15 cellular contexts compared by ENCODE assay signal in genomic region chr20:23435675-23436539, GRCh38. TPM values are rescaled to one million over a fixed set of nuclear protein-coding genes. Genes with fewer than 3 reads are reported as not detected.
DNase-seq lines count a peak whose midpoint lies in the region; ATAC-seq and TF ChIP-seq lines count a peak whose summit lies in the region.
"Had no signal": no experiment of that assay in that cellular context is flagged by ENCODE, and none has a peak within 500 bp of the region (broad histone marks: within the 10 kb centered on the region; RNA-seq: fewer than 3 reads in every experiment).

No MANE protein-coding gene starts in this region.

- H3K79me2 ChIP-seq in hepatocyte, result no peaks in the 10 kb centered on the region

- no peaks in the 10 kb centered on the region for H3K36me3 Mint-ChIP-seq in type B pancreatic cell

- H3K36me3 ChIP-seq in hepatocyte (replicated peaks; ENCODE audit: insufficient read depth, low read depth), result no peaks in the 10 kb centered on the region

- ATAC-seq in Right ventricle myocardium inferior, result peak; percentile 20
- ATAC-seq in GM19395 (IDR thresholded peaks at IDR 0.05; ENCODE audit: unreplicated experiment), result no peak
- ATAC-seq in GM21526 (IDR thresholded peaks at IDR 0.05; ENCODE audit: low FRiP score, unreplicated experiment), result no peak

- peaks cover 10% of the 10 kb centered on the region for H3K4me1 ChIP-seq in hepatocyte (ENCODE audit: insufficient read depth)

- H3K27me3 ChIP-seq in hepatocyte, result no peaks in the 10 kb centered on the region

- WGBS in hepatocyte (ENCODE audit: low lambda C conversion rate, missing lambda C conversion rate), result 82% methylated on average over 11 of the region's 11 CpGs

- no peaks in the 10 kb centered on the region for H4K20me1 ChIP-seq in hepatocyte (ENCODE audit: insufficient read depth, poor library complexity, severe bottlenecking)

- no peak for DNase-seq in Right ventricle myocardium inferior (ENCODE audit: missing footprints)
- no peak for DNase-seq in cardiac septum (ENCODE audit: low spot score)
- DNase-seq in hepatocyte (ENCODE audit: low spot score), result peak; percentile 42
- DNase-seq in type B pancreatic cell (ENCODE audit: extremely low spot score, unreplicated experiment), result no peak
- DNase-seq in KG1 (lab: John Stamatoyannopoulos, UW), result no peak
- DNase-seq: activated CD4-positive, alpha-beta T cell treated with anti-CD3 and anti-CD28 coated beads, Interleukin-2, amount 10 ng/mL, durations not matched to agents 24 days and 14 days; activated naive CD4-positive, alpha-beta T cell treated with Interleukin-2 at 50 U/mL for 16 hours; stimulated activated CD4-positive, alpha-beta T cell treated with anti-CD3 and anti-CD28 coated beads, Interleukin-4, amount 100 ng/mL, for 24 hours had no signal

- H2AFZ ChIP-seq in hepatocyte, result peak overlapping the region; percentile 27

- no peaks in the 10 kb centered on the region for H3K9me3 ChIP-seq in hepatocyte (ENCODE audit: low read depth)

- H3K27ac ChIP-seq in VCaP, result peak overlapping the region; percentile 57
- no peak overlapping the region for H3K27ac ChIP-seq in hepatocyte

- H3K9me3 Mint-ChIP-seq in type B pancreatic cell, result no peaks in the 10 kb centered on the region
- H3K9me3 Mint-ChIP-seq: activated CD4-positive, alpha-beta T cell treated with anti-CD3 and anti-CD28 coated beads, Interleukin-2, amount 10 ng/mL, durations not matched to agents 24 days and 14 days had no signal

- H3K27me3 Mint-ChIP-seq in type B pancreatic cell, result no peaks in the 10 kb centered on the region

- no peak for TF ChIP-seq CTCF in VCaP (conservative IDR thresholded peaks at IDR 0.05)
- no peak for TF ChIP-seq CTCF in hepatocyte (IDR thresholded peaks at IDR 0.05; ENCODE audit: poor library complexity)
- TF ChIP-seq CTCF in type B pancreatic cell (conservative IDR thresholded peaks at IDR 0.05), result no peak

- intact Hi-C loops in Right ventricle myocardium inferior (cut with DNase I), result no loop called here
- intact Hi-C loops in cardiac septum (cut with DNase I), result no loop called here

- H3K27ac Mint-ChIP-seq in type B pancreatic cell, result peak overlapping the region; percentile 3
- H3K27ac Mint-ChIP-seq: activated CD4-positive, alpha-beta T cell treated with anti-CD3 and anti-CD28 coated beads, Interleukin-2, amount 10 ng/mL, durations not matched to agents 24 days and 14 days had no signal

- no peak overlapping the region for H3K4me2 ChIP-seq in hepatocyte

- no peak overlapping the region for H3K4me3 ChIP-seq in hepatocyte

- H3K4me3 Mint-ChIP-seq in type B pancreatic cell, result no peak overlapping the region
- H3K4me3 Mint-ChIP-seq: activated CD4-positive, alpha-beta T cell treated with anti-CD3 and anti-CD28 coated beads, Interleukin-2, amount 10 ng/mL, durations not matched to agents 24 days and 14 days had no signal

- H3K9me2 ChIP-seq in hepatocyte (replicated peaks; ENCODE audit: insufficient read depth), result no peaks in the 10 kb centered on the region

- H3K4me1 Mint-ChIP-seq in type B pancreatic cell (ENCODE audit: unreplicated experiment), result no peaks in the 10 kb centered on the region
- H3K4me1 Mint-ChIP-seq: activated CD4-positive, alpha-beta T cell treated with anti-CD3 and anti-CD28 coated beads, Interleukin-2, amount 10 ng/mL, durations not matched to agents 24 days and 14 days had no signal

RNA-seq across cellular contexts. Expression of gene CSTL1, which starts 3.6 kb away (rescaled TPM):
- total RNA-seq in Right ventricle myocardium inferior (not detected), cardiac septum (not detected), hepatocyte (not detected in 2 replicates), type B pancreatic cell (ENCODE audit: low replicate concordance) (not detected in 2 replicates)
- polyA plus RNA-seq in hepatocyte, result not detected in 2 replicates
- total RNA-seq: A673; activated CD4-positive, alpha-beta T cell treated with anti-CD3 and anti-CD28 coated beads, Interleukin-2, amount 10 ng/mL, durations not matched to agents 24 days and 14 days; chondrocyte; kidney epithelial cell; SK-MEL-5 had no signal

RNA-seq across cellular contexts. Expression of gene NAPB, which starts 14.6 kb away (rescaled TPM):
- total RNA-seq in Right ventricle myocardium inferior, result 4.7 TPM
- total RNA-seq in cardiac septum, result 6.1 TPM
- total RNA-seq in hepatocyte, result 7.3 and 11.2 TPM in 2 replicates
- 7.3 and 11.9 TPM in 2 replicates for polyA plus RNA-seq in hepatocyte
- 10.5 and 15.1 TPM in 2 replicates for total RNA-seq in type B pancreatic cell (ENCODE audit: low replicate concordance)

RNA-seq across cellular contexts. Expression of gene CST11, which starts 16.8 kb away (rescaled TPM):
- not detected for total RNA-seq in Right ventricle myocardium inferior
- total RNA-seq in cardiac septum, result not detected
- total RNA-seq in hepatocyte, result not detected in 2 replicates
- polyA plus RNA-seq in hepatocyte, result not detected in 2 replicates
- total RNA-seq in type B pancreatic cell (ENCODE audit: low replicate concordance), result not detected in 2 replicates
- total RNA-seq: A673; activated CD4-positive, alpha-beta T cell treated with anti-CD3 and anti-CD28 coated beads, Interleukin-2, amount 10 ng/mL, durations not matched to agents 24 days and 14 days; chondrocyte; kidney epithelial cell; SK-MEL-5 had no signal

RNA-seq across cellular contexts. Expression of gene CST8, which starts 55.0 kb away (rescaled TPM):
- total RNA-seq in Right ventricle myocardium inferior (not detected), cardiac septum (not detected), hepatocyte (not detected in 2 replicates), type B pancreatic cell (ENCODE audit: low replicate concordance) (not detected in 2 replicates)
- not detected in 2 replicates for polyA plus RNA-seq in hepatocyte
- total RNA-seq: A673; activated CD4-positive, alpha-beta T cell treated with anti-CD3 and anti-CD28 coated beads, Interleukin-2, amount 10 ng/mL, durations not matched to agents 24 days and 14 days; chondrocyte; kidney epithelial cell; SK-MEL-5 had no signal
